In the genomic region with DNA sequence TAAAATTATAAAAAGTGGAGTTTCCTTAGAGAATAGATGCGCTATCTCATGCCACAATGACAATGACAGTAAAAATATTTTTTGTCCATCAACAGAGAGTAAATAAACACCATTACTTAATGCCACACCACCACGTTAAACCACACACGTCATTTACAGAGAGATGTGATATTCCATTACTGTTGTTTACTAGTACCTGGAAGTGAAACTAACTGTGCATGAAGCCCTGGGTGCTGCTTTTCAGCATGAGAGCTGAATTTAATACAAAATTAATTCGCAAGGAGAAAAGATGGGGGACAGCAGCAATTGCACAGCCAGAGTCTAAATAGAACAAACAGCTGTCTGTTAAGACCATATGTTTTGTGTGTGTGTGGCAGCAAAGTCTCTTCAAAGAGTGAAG, we compare ENCODE assay signal across 15 cellular contexts.
DNase-seq lines count a peak whose midpoint lies in the region; ATAC-seq and TF ChIP-seq lines count a peak whose summit lies in the region.
"Had no signal": no experiment of that assay in that cellular context is flagged by ENCODE, and none has a peak within 500 bp of the region (broad histone marks: within the 10 kb centered on the region; RNA-seq: fewer than 3 reads in every experiment).

No MANE protein-coding gene starts in this region.

- no peaks in the 10 kb centered on the region for H3K9me2 ChIP-seq in OCI-LY7 (ENCODE audit: insufficient read depth, low read length)

- H3K79me2 ChIP-seq in OCI-LY7 (ENCODE audit: insufficient read depth, low read depth, low read length), result no peaks in the 10 kb centered on the region

- intact Hi-C loops in activated CD4-positive, alpha-beta T cell treated with anti-CD3 and anti-CD28 coated beads, Interleukin-2, amount 10 ng/mL, durations not matched to agents 24 days and 14 days (cut with micrococcal nuclease), result no loop called here
- intact Hi-C loops in OCI-LY7 (cut with micrococcal nuclease; ENCODE audit: unreplicated experiment), result no loop called here
- intact Hi-C loops in transverse colon (cut with DNase I; ENCODE audit: low total_unique reads), result no loop called here
- intact Hi-C loops in spleen (cut with DNase I; ENCODE audit: low total_unique reads), result no loop called here

- H3K9me3 Mint-ChIP-seq in activated CD4-positive, alpha-beta T cell treated with anti-CD3 and anti-CD28 coated beads, Interleukin-2, amount 10 ng/mL, durations not matched to agents 24 days and 14 days, result no peaks in the 10 kb centered on the region
- H3K9me3 Mint-ChIP-seq: H9; naive thymus-derived CD8-positive, alpha-beta T cell; T-helper 2 cell treated with Interferon-gamma antibody and Interleukin-4, amounts not matched to agents 5 μg/mL and 100 μg/mL, for 36 hours; type B pancreatic cell had no signal

- 0 out of 2 replicates have a peak overlapping the region, but pooled peaks have one; percentile 19 for H2AFZ ChIP-seq in OCI-LY7 (ENCODE audit: low read length)

- no peaks in the 10 kb centered on the region for H3K9me3 ChIP-seq in OCI-LY7 (ENCODE audit: low read length)
- no peaks in the 10 kb centered on the region for H3K9me3 ChIP-seq in transverse colon
- no peaks in the 10 kb centered on the region for H3K9me3 ChIP-seq in spleen

- H3K36me3 Mint-ChIP-seq in activated CD4-positive, alpha-beta T cell treated with anti-CD3 and anti-CD28 coated beads, Interleukin-2, amount 10 ng/mL, durations not matched to agents 24 days and 14 days (ENCODE audit: low read depth), result no peaks in the 10 kb centered on the region
- H3K36me3 Mint-ChIP-seq: naive thymus-derived CD8-positive, alpha-beta T cell; type B pancreatic cell had no signal

- peak; percentile 41 for ATAC-seq in HG03097 (IDR thresholded peaks at IDR 0.05; ENCODE audit: low FRiP score, unreplicated experiment)
- no peak for ATAC-seq in GM21360 (IDR thresholded peaks at IDR 0.05; ENCODE audit: unreplicated experiment)
- ATAC-seq: naive thymus-derived CD8-positive, alpha-beta T cell had no signal

- no peak overlapping the region for H3K4me3 ChIP-seq in OCI-LY7 (ENCODE audit: low read depth, low read length, poor library complexity, severe bottlenecking)
- no peak overlapping the region for H3K4me3 ChIP-seq in transverse colon
- H3K4me3 ChIP-seq in spleen, result no peak overlapping the region

- POLR2A ChIA-PET in OCI-LY7 (lab: Charles Lee), result interaction anchor here (0.6 to 1.5 kb wide), 5 partner anchors 10 to 874 kb away, joined by 3 to 4 read pairs (median 3); no protein-coding TSS in a partner anchor

- TF ChIP-seq CTCF in OCI-LY7 (conservative IDR thresholded peaks at IDR 0.05; ENCODE audit: low read length) (no peak), transverse colon (IDR thresholded peaks at IDR 0.05) (no peak), spleen (IDR thresholded peaks at IDR 0.05 in 8 of 11, conservative IDR thresholded peaks at IDR 0.05 in 3 of 11) (no peak)

- H3K27me3 ChIP-seq in transverse colon (no peaks in the 10 kb centered on the region), spleen (replicated peaks in 1 of 7) (peaks cover 0 to 18% (median 0%) of the 10 kb centered on the region in 7 donors)

- H4K20me1 ChIP-seq in OCI-LY7 (ENCODE audit: insufficient read depth, low read length), result no peaks in the 10 kb centered on the region

- no peak overlapping the region for H3K27ac ChIP-seq in OCI-LY7 (ENCODE audit: low read depth, low read length, poor library complexity, severe bottlenecking)
- peak overlapping the region; percentile 48 to 54 (median 53) for H3K27ac ChIP-seq in transverse colon
- no peak overlapping the region for H3K27ac ChIP-seq in spleen

- no peak for TF ChIP-seq POLR2A in transverse colon (IDR thresholded peaks at IDR 0.05)
- no peak for TF ChIP-seq POLR2A in spleen (IDR thresholded peaks at IDR 0.05)

- H3K4me1 ChIP-seq in OCI-LY7 (ENCODE audit: insufficient read depth, low read length, poor library complexity, severe bottlenecking) (peaks cover 5% of the 10 kb centered on the region), transverse colon (peaks cover 0 to 33% (median 11%) of the 10 kb centered on the region in 4 donors), spleen (peaks cover 0 to 39% (median 13%) of the 10 kb centered on the region in 6 donors)

- no peak overlapping the region for H3K4me2 ChIP-seq in OCI-LY7 (ENCODE audit: low read length)

- DNase-seq in activated CD4-positive, alpha-beta T cell treated with anti-CD3 and anti-CD28 coated beads, Interleukin-2, amount 10 ng/mL, durations not matched to agents 24 days and 14 days, result peak; percentile 63
- DNase-seq in activated CD4-positive, alpha-beta T cell treated with anti-CD3 and anti-CD28 coated beads, Interleukin-2, amount 50 U/mL, for 4 hours, result no peak
- DNase-seq in OCI-LY7 (ENCODE audit: low spot score), result no peak
- DNase-seq in transverse colon, result no peak
- no peak for DNase-seq in cerebellum (ENCODE audit: low spot score)
- no peak for DNase-seq in spleen
- DNase-seq: activated CD8-positive, alpha-beta memory T cell treated with anti-CD3 and anti-CD28 coated beads for 24 hours; cortex of kidney; H9; naive thymus-derived CD8-positive, alpha-beta T cell; NK-92 treated with Interleukin-12 subunit alpha and Interleukin-12 subunit beta, amount 100 ng/mL, for 24 hours had no signal

- no TSS peak for BruUV-seq in OCI-LY7 (replicated peaks; lab: Mats Ljungman, UMichigan)

- CTCF ChIA-PET in OCI-LY7 (lab: Charles Lee; ENCODE audit: unreplicated experiment), result no interaction called here

- peaks cover 16% of the 10 kb centered on the region for H3K27me3 Mint-ChIP-seq in activated CD4-positive, alpha-beta T cell treated with anti-CD3 and anti-CD28 coated beads, Interleukin-2, amount 10 ng/mL, durations not matched to agents 24 days and 14 days

- H3K27ac Mint-ChIP-seq in activated CD4-positive, alpha-beta T cell treated with anti-CD3 and anti-CD28 coated beads, Interleukin-2, amount 10 ng/mL, durations not matched to agents 24 days and 14 days, result no peak overlapping the region
- H3K27ac Mint-ChIP-seq: H9; T-helper 2 cell treated with Interferon-gamma antibody and Interleukin-4, amounts not matched to agents 5 μg/mL and 100 μg/mL, for 36 hours; type B pancreatic cell had no signal

- no peaks in the 10 kb centered on the region for H3K36me3 ChIP-seq in OCI-LY7 (ENCODE audit: insufficient read depth, low read length)
- H3K36me3 ChIP-seq in transverse colon, result no peaks in the 10 kb centered on the region
- H3K36me3 ChIP-seq in spleen, result no peaks in the 10 kb centered on the region

- peaks cover 5% of the 10 kb centered on the region for H3K4me1 Mint-ChIP-seq in activated CD4-positive, alpha-beta T cell treated with anti-CD3 and anti-CD28 coated beads, Interleukin-2, amount 10 ng/mL, durations not matched to agents 24 days and 14 days

- no peak overlapping the region for H3K4me3 Mint-ChIP-seq in activated CD4-positive, alpha-beta T cell treated with anti-CD3 and anti-CD28 coated beads, Interleukin-2, amount 10 ng/mL, durations not matched to agents 24 days and 14 days
- H3K4me3 Mint-ChIP-seq: H9; T-helper 2 cell treated with Interferon-gamma antibody and Interleukin-4, amounts not matched to agents 5 μg/mL and 100 μg/mL, for 36 hours; type B pancreatic cell had no signal

- in situ Hi-C loops in transverse colon (cut with MboI; ENCODE audit: low pct_ligation_motif_present in 1 of 4, low pct_unique_long_range_greater_than_20kb in 1 of 4, low sequenced_read_pairs in 3 of 4), result loop anchor here in 1 of 4 donors (25.0 kb wide), 1 partner anchor 561 kb away; no protein-coding TSS in a partner anchor

- 38 to 46% methylated on average over 3 to 4 of the region's 4 CpGs for WGBS in transverse colon (ENCODE audit: low coverage in 1 of 2), 2 donors
- WGBS in spleen, 5 donors, result 48 to 69% (median 51%) methylated on average over 4 of the region's 4 CpGs

- TF ChIP-seq EP300 in transverse colon (IDR thresholded peaks at IDR 0.05; ENCODE audit: low read depth), result no peak

Comparison
In these comparisons a context has a peak if more than half of its experiments do, and no peak if none do; other contexts are left out.
1. H3K27ac ChIP-seq: peak in transverse colon (4 of 4); none in OCI-LY7 (single experiment) and spleen (0 of 8).